Comparison of ENCODE assay signal across 12 cellular contexts in the genomic region with DNA sequence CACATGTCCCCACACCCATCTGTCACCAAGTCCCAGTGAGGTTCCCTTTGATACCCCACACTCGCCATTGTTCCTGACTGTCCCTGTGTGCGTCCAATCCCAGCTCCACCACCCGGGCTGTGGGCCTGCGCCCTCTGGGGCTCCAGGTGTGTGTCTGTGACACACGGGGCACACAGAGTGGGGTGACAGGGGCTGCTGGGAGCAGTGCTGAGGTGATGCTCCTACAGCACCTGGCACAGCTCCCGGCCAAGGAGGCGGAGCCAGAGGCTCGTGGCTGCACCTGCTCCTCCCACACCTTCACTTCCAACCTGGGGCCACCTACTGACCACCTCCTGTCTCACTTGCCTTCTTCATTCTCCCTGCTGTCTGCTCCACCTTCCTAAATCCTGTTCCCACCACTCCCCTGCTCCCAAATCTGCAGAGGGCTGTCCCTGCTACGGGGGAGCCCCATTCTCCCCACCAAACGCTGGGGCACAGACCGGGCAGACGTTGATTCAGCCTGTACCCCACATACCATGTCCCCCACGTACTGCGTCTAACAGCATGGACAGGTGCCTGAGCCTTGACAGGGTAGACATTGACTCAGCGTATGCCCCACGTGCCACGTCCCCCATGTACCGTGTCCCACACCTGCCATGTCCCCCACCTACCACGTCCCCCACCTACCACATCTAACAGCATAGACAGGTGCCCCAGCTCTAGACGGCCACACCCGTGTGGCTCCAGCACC. TPM values are rescaled to one million over a fixed set of nuclear protein-coding genes. Genes with fewer than 3 reads are reported as not detected.
DNase-seq lines count a peak whose midpoint lies in the region; ATAC-seq and TF ChIP-seq lines count a peak whose summit lies in the region.
"Had no signal": no experiment of that assay in that cellular context is flagged by ENCODE, and none has a peak within 500 bp of the region (broad histone marks: within the 10 kb centered on the region; RNA-seq: fewer than 3 reads in every experiment).

No MANE protein-coding gene starts in this region.

- H3K27ac Mint-ChIP-seq in Calu3 (ENCODE audit: unreplicated experiment), result no peak overlapping the region

- peaks cover 29% of the 10 kb centered on the region for H3K36me3 Mint-ChIP-seq in Calu3 (ENCODE audit: insufficient read depth, unreplicated experiment)
- H3K36me3 Mint-ChIP-seq: natural killer cell had no signal

- no peaks in the 10 kb centered on the region for H3K27me3 Mint-ChIP-seq in Calu3 (ENCODE audit: unreplicated experiment)

- ATAC-seq in GM21423 (IDR thresholded peaks at IDR 0.05; ENCODE audit: unreplicated experiment) (no peak), HG02763 (IDR thresholded peaks at IDR 0.05; ENCODE audit: unreplicated experiment) (no peak), GM19324 (IDR thresholded peaks at IDR 0.05; ENCODE audit: low FRiP score, unreplicated experiment) (no peak)
- ATAC-seq: activated naive CD4-positive, alpha-beta T cell treated with anti-CD3 and anti-CD28 coated beads, Interleukin-2, amount 50 U/mL, for 72 hours; natural killer cell; sciatic nerve had no signal

- DNase-seq in Calu3 (peak; percentile 28), HPDE6-E6E7 (ENCODE audit: extremely low spot score) (peak; percentile 17), SW480 (ENCODE audit: low spot score) (peak; percentile 31), iPS-NIHi7 (ENCODE audit: extremely low spot score) (peak; percentile 48)
- DNase-seq in stimulated activated CD4-positive, alpha-beta T cell treated with anti-CD3 and anti-CD28 coated beads, Interleukin-2, amount 100 ng/mL, for 24 hours, result no peak
- DNase-seq: natural killer cell, NCI-H1092 had no signal

- no peak overlapping the region for H3K4me3 Mint-ChIP-seq in Calu3 (ENCODE audit: low read depth, unreplicated experiment)
- H3K4me3 Mint-ChIP-seq: natural killer cell had no signal

- CTCF ChIA-PET in Calu3 (lab: Charles Lee), result no interaction called here

- H3K4me1 Mint-ChIP-seq in Calu3 (ENCODE audit: low read depth, unreplicated experiment), result no peaks in the 10 kb centered on the region

- TF ChIP-seq CTCF in Calu3 (IDR thresholded peaks at IDR 0.05; ENCODE audit: unreplicated experiment), result no peak

- intact Hi-C loops in Calu3 (cut with micrococcal nuclease; ENCODE audit: unreplicated experiment), result no loop called here

- BruUV-seq in Calu3 (replicated peaks; lab: Mats Ljungman, UMichigan), result no TSS peak

- no peaks in the 10 kb centered on the region for H3K9me3 Mint-ChIP-seq in Calu3 (ENCODE audit: low read depth, unreplicated experiment)
- H3K9me3 Mint-ChIP-seq: activated naive CD4-positive, alpha-beta T cell treated with anti-CD3 and anti-CD28 coated beads, Interleukin-2, amount 50 U/mL, for 72 hours; natural killer cell had no signal

RNA-seq across cellular contexts. Expression of gene WDR4, which starts 16.4 kb away (rescaled TPM):
- 29.9 and 32.0 TPM in 2 replicates for total RNA-seq in Calu3 (2022)

RNA-seq across cellular contexts. Expression of gene NDUFV3, which starts 30.2 kb away (rescaled TPM):
- total RNA-seq in Calu3 (2022), result 29.8 and 31.1 TPM in 2 replicates

Comparison
In these comparisons a context has a peak if more than half of its experiments do, and no peak if none do; other contexts are left out.
1. DNase-seq: peak in Calu3 (single experiment), HPDE6-E6E7 (single experiment), SW480 (single experiment) and iPS-NIHi7 (single experiment); none in stimulated activated CD4-positive, alpha-beta T cell treated with anti-CD3 and anti-CD28 coated beads, Interleukin-2, amount 100 ng/mL, for 24 hours (0 of 2).